In genomic region chr6:28981833-28982475, GRCh38 we compare ENCODE assay signal across 1 cellular context.
A peak's percentile ranks its signal among the peaks of the same experiment; 100 is the strongest.
TF ChIP-seq lines count a peak whose summit lies in the region.

No MANE protein-coding gene starts in this region.

TF ChIP-seq in K562, 482 proteins besides CTCF, POLR2A, EP300 and RAD21 (continued from another document and continues in another):
- TF ChIP-seq, protein P1, sequence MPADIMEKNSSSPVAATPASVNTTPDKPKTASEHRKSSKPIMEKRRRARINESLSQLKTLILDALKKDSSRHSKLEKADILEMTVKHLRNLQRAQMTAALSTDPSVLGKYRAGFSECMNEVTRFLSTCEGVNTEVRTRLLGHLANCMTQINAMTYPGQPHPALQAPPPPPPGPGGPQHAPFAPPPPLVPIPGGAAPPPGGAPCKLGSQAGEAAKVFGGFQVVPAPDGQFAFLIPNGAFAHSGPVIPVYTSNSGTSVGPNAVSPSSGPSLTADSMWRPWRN (IDR thresholded peaks at IDR 0.05; ENCODE audit: low read depth) = peak; percentile 34; the same call in 1 of the 2 replicates
- TF ChIP-seq, protein P2, sequence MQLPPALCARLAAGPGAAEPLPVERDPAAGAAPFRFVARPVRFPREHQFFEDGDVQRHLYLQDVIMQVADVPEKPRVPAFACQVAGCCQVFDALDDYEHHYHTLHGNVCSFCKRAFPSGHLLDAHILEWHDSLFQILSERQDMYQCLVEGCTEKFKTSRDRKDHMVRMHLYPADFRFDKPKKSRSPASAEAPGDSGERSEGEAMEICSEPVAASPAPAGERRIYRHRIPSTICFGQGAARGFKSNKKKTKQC (CRISPR knock-in tag; IDR thresholded peaks at IDR 0.05) = peak; percentile 75
- TF ChIP-seq PCBP2 (IDR thresholded peaks at IDR 0.05; ENCODE audit: low read depth, low read length, poor library complexity, severe bottlenecking) (no peak), ZNF41 (CRISPR knock-in tag; conservative IDR thresholded peaks at IDR 0.05) (no peak), RUNX1 (IDR thresholded peaks at IDR 0.05; ENCODE audit: low read depth) (no peak), IRF2 (CRISPR knock-in tag; IDR thresholded peaks at IDR 0.05) (no peak), BRD4 (IDR thresholded peaks at IDR 0.05) (peak; percentile 99), STAT6 (CRISPR knock-in tag; IDR thresholded peaks at IDR 0.05) (no peak; the same call in 1 of the 2 replicates), LARP7 (IDR thresholded peaks at IDR 0.05) (no peak), SMARCB1 (IDR thresholded peaks at IDR 0.05; ENCODE audit: insufficient read length, low read depth) (no peak), PTRF (tag; IDR thresholded peaks at IDR 0.05) (no peak), SMAD4 (CRISPR knock-in tag; conservative IDR thresholded peaks at IDR 0.05) (0 out of 2 replicates have a peak, but pooled peaks have one; percentile 30), SREBF2 (CRISPR knock-in tag; IDR thresholded peaks at IDR 0.05) (no peak), GTF2E2 (tag; IDR thresholded peaks at IDR 0.05) (no peak), DNMT1 (IDR thresholded peaks at IDR 0.05) (0 out of 2 replicates have a peak, but pooled peaks have one; percentile 76), PHTF2 (CRISPR knock-in tag; IDR thresholded peaks at IDR 0.05) (no peak), BRF2 (IDR thresholded peaks at IDR 0.05; ENCODE audit: borderline replicate concordance, insufficient read depth, insufficient read length) (no peak), XRCC3 (IDR thresholded peaks at IDR 0.05) (no peak; the same call in 1 of the 2 replicates), MEIS2 (IDR thresholded peaks at IDR 0.05; ENCODE audit: partially characterized antibody) (no peak), ZNF232 (CRISPR knock-in tag; IDR thresholded peaks at IDR 0.05) (no peak; the same call in 1 of the 2 replicates), PCBP1 (IDR thresholded peaks at IDR 0.05; ENCODE audit: low read depth, low read length, poor library complexity, severe bottlenecking) (no peak), ESRRA (IDR thresholded peaks at IDR 0.05; ENCODE audit: borderline replicate concordance, low read depth) (peak; percentile 61; the same call in 1 of the 2 replicates), HDAC1 (IDR thresholded peaks at IDR 0.05) (peak; percentile 75 to 98), KDM5B (IDR thresholded peaks at IDR 0.05; ENCODE audit: insufficient replicate concordance, low read depth, low read length) (no peak), MAZ (CRISPR knock-in tag; conservative IDR thresholded peaks at IDR 0.05 in 1 of 2, IDR thresholded peaks at IDR 0.05 in 1 of 2) (no peak; a peak in 1 of 4 replicates), HDAC6 (IDR thresholded peaks at IDR 0.05; ENCODE audit: low read depth, low read length) (peak; percentile 76; the same call in 1 of the 2 replicates), ZNF586 (CRISPR knock-in tag; conservative IDR thresholded peaks at IDR 0.05) (no peak), KAT8 (IDR thresholded peaks at IDR 0.05; ENCODE audit: low read depth) (no peak), COPS2 (conservative IDR thresholded peaks at IDR 0.05) (no peak), GABPB2 (CRISPR knock-in tag; conservative IDR thresholded peaks at IDR 0.05) (no peak), GTF2A2 (tag; IDR thresholded peaks at IDR 0.05) (no peak), SIRT6 (IDR thresholded peaks at IDR 0.05; ENCODE audit: low read depth, low read length) (no peak), BRD9 (IDR thresholded peaks at IDR 0.05; ENCODE audit: low read depth, partially characterized antibody) (peak; percentile 99), FOXM1 (IDR thresholded peaks at IDR 0.05; ENCODE audit: low read depth) (no peak), FOXM1 (CRISPR knock-in tag; IDR thresholded peaks at IDR 0.05; ENCODE audit: low read depth) (no peak; the same call in 1 of the 2 replicates), ZNF384 (IDR thresholded peaks at IDR 0.05; ENCODE audit: low read depth, low read length) (peak; percentile 29; the same call in 1 of the 2 replicates), ZNF324 (CRISPR knock-in tag; IDR thresholded peaks at IDR 0.05) (peak; percentile 50), ZNF354B (CRISPR knock-in tag; IDR thresholded peaks at IDR 0.05) (peak; percentile 43; the same call in 1 of the 2 replicates), PYGO2 (tag; IDR thresholded peaks at IDR 0.05) (no peak), UBTF (IDR thresholded peaks at IDR 0.05; ENCODE audit: borderline replicate concordance in 1 of 2, low read depth in 2 of 2, low read length in 2 of 2) (no peak), CC2D1A (IDR thresholded peaks at IDR 0.05) (no peak), ZNF668 (CRISPR knock-in tag; IDR thresholded peaks at IDR 0.05) (no peak), PURB (CRISPR knock-in tag; IDR thresholded peaks at IDR 0.05; ENCODE audit: low read depth) (no peak), SP1 (CRISPR knock-in tag; IDR thresholded peaks at IDR 0.05) (peak; percentile 75; the same call in 1 of the 2 replicates), E2F3 (CRISPR knock-in tag; IDR thresholded peaks at IDR 0.05) (no peak), ZNF57 (CRISPR knock-in tag; IDR thresholded peaks at IDR 0.05) (no peak), FUS (optimal IDR thresholded peaks at IDR 0.05; ENCODE audit: low read depth, low read length) (no peak), SP2 (IDR thresholded peaks at IDR 0.05; ENCODE audit: extremely low read depth, low read depth, low read length, poor library complexity, severe bottlenecking) (no peak), ZNF282 (CRISPR knock-in tag; IDR thresholded peaks at IDR 0.05) (no peak), PREB (CRISPR knock-in tag; IDR thresholded peaks at IDR 0.05) (0 out of 2 replicates have a peak, but pooled peaks have one; percentile 88), ZNF589 (CRISPR knock-in tag; IDR thresholded peaks at IDR 0.05; ENCODE audit: low read depth) (peak; percentile 86), BRF1 (IDR thresholded peaks at IDR 0.05; ENCODE audit: borderline replicate concordance, extremely low read depth, insufficient read length) (peak; percentile 55), ARID1B (IDR thresholded peaks at IDR 0.05) (no peak), SREBF1 (IDR thresholded peaks at IDR 0.05; ENCODE audit: borderline replicate concordance, low read depth, low read length) (peak; percentile 78; the same call in 1 of the 2 replicates), ZNF780A (CRISPR knock-in tag; IDR thresholded peaks at IDR 0.05) (no peak), CBFA2T3 (IDR thresholded peaks at IDR 0.05) (no peak), ZNF23 (CRISPR knock-in tag; IDR thresholded peaks at IDR 0.05) (no peak), YY1 (IDR thresholded peaks at IDR 0.05; ENCODE audit: borderline replicate concordance in 1 of 3, control insufficient read depth in 1 of 3, extremely low read depth in 1 of 3, insufficient read depth in 3 of 3, insufficient read length in 1 of 3, insufficient replicate concordance in 2 of 3, low read depth in 1 of 3, low read length in 2 of 3) (peak in 1 of 3 experiments; percentile 20), HDAC2 (IDR thresholded peaks at IDR 0.05) (peak; percentile 11)
- TF ChIP-seq, protein P3, sequence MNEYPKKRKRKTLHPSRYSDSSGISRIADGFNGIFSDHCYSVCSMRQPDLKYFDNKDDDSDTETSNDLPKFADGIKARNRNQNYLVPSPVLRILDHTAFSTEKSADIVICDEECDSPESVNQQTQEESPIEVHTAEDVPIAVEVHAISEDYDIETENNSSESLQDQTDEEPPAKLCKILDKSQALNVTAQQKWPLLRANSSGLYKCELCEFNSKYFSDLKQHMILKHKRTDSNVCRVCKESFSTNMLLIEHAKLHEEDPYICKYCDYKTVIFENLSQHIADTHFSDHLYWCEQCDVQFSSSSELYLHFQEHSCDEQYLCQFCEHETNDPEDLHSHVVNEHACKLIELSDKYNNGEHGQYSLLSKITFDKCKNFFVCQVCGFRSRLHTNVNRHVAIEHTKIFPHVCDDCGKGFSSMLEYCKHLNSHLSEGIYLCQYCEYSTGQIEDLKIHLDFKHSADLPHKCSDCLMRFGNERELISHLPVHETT (CRISPR knock-in tag; conservative IDR thresholded peaks at IDR 0.05 in 1 of 2, IDR thresholded peaks at IDR 0.05 in 1 of 2) = no peak; a peak in 1 of 4 replicates
- TF ChIP-seq, protein P4, sequence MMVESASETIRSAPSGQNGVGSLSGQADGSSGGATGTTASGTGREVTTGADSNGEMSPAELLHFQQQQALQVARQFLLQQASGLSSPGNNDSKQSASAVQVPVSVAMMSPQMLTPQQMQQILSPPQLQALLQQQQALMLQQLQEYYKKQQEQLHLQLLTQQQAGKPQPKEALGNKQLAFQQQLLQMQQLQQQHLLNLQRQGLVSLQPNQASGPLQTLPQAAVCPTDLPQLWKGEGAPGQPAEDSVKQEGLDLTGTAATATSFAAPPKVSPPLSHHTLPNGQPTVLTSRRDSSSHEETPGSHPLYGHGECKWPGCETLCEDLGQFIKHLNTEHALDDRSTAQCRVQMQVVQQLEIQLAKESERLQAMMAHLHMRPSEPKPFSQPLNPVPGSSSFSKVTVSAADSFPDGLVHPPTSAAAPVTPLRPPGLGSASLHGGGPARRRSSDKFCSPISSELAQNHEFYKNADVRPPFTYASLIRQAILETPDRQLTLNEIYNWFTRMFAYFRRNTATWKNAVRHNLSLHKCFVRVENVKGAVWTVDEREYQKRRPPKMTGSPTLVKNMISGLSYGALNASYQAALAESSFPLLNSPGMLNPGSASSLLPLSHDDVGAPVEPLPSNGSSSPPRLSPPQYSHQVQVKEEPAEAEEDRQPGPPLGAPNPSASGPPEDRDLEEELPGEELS (CRISPR knock-in tag; IDR thresholded peaks at IDR 0.05; ENCODE audit: borderline replicate concordance) = 0 out of 2 replicates have a peak, but pooled peaks have one; percentile 57
- TF ChIP-seq, protein P5, sequence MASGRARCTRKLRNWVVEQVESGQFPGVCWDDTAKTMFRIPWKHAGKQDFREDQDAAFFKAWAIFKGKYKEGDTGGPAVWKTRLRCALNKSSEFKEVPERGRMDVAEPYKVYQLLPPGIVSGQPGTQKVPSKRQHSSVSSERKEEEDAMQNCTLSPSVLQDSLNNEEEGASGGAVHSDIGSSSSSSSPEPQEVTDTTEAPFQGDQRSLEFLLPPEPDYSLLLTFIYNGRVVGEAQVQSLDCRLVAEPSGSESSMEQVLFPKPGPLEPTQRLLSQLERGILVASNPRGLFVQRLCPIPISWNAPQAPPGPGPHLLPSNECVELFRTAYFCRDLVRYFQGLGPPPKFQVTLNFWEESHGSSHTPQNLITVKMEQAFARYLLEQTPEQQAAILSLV (tag; IDR thresholded peaks at IDR 0.05) = no peak
